In the genomic region with DNA sequence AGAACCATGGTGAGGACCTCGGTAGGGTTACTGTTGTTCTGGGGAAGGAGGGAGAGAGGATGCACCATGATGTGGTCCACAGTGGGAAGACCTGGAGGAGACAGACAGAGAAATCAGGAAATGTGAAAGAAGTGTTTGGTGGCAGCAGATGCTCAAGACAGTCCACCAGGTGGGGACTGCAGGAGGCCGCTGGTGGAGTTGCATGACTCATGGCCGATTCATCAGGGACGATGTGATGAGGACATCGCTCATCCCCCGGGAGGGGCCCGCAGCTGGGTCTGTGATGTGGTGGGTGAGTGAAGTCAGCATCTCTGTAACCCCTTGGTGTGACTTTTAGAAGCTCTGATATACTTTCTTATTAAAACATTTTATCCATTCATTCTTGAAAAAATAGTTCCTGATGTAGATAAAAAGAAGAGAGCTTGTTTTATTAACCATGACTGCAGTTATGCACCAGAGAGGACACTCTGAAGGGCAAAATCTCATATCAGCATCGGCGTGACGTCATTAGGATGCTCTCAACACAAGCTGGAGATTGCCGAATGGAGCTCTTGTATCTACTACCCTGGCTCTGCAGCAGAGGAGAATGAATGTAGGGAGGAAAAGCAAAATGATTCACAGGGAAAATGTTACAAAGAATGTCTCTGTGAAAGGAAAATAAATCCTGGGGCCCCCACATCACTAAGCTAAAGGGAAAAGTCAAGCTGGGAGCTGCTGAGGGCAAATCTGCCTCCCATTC, we compare ENCODE assay signal across 9 cellular contexts.
DNase-seq lines count a peak whose midpoint lies in the region; ATAC-seq and TF ChIP-seq lines count a peak whose summit lies in the region.
"Had no signal": no experiment of that assay in that cellular context is flagged by ENCODE, and none has a peak within 500 bp of the region (broad histone marks: within the 10 kb centered on the region; RNA-seq: fewer than 3 reads in every experiment).

No MANE protein-coding gene starts in this region.

- H3K9me3 Mint-ChIP-seq in activated CD8-positive, alpha-beta T cell treated with anti-CD3 and anti-CD28 coated beads for 36 hours, result peaks cover 3% of the 10 kb centered on the region
- H3K9me3 Mint-ChIP-seq in endothelial cell (ENCODE audit: unreplicated experiment), result no peaks in the 10 kb centered on the region
- H3K9me3 Mint-ChIP-seq: activated naive CD4-positive, alpha-beta T cell treated with anti-CD3 and anti-CD28 coated beads, Interleukin-2, amount 50 U/mL, for 24 hours had no signal

- intact Hi-C loops in left cardiac atrium (cut with DNase I), result no loop called here
- intact Hi-C loops in Right ventricle myocardium inferior (cut with DNase I), result no loop called here
- intact Hi-C loops in activated CD8-positive, alpha-beta T cell treated with anti-CD3 and anti-CD28 coated beads for 36 hours (cut with micrococcal nuclease), result no loop called here

- H3K36me3 Mint-ChIP-seq in activated CD8-positive, alpha-beta T cell treated with anti-CD3 and anti-CD28 coated beads for 36 hours (ENCODE audit: low read depth), result no peaks in the 10 kb centered on the region
- peaks cover 75% of the 10 kb centered on the region for H3K36me3 Mint-ChIP-seq in endothelial cell (ENCODE audit: low read depth, unreplicated experiment)

- H3K4me1 Mint-ChIP-seq in activated CD8-positive, alpha-beta T cell treated with anti-CD3 and anti-CD28 coated beads for 36 hours (ENCODE audit: low read depth), result peaks cover 13% of the 10 kb centered on the region
- H3K4me1 Mint-ChIP-seq in endothelial cell (ENCODE audit: unreplicated experiment), result no peaks in the 10 kb centered on the region

- no peaks in the 10 kb centered on the region for H3K27me3 Mint-ChIP-seq in activated CD8-positive, alpha-beta T cell treated with anti-CD3 and anti-CD28 coated beads for 36 hours
- peaks cover 2% of the 10 kb centered on the region for H3K27me3 Mint-ChIP-seq in endothelial cell (ENCODE audit: unreplicated experiment)
- H3K27me3 Mint-ChIP-seq: activated naive CD4-positive, alpha-beta T cell treated with anti-CD3 and anti-CD28 coated beads, Interleukin-2, amount 50 U/mL, for 24 hours had no signal

- DNase-seq in left cardiac atrium, result peak; percentile 42
- DNase-seq in Right ventricle myocardium inferior (ENCODE audit: missing footprints), result no peak
- DNase-seq in activated CD8-positive, alpha-beta T cell treated with anti-CD3 and anti-CD28 coated beads for 36 hours, result peak; percentile 83
- peak; percentile 67 for DNase-seq in iPS-NIHi7 (ENCODE audit: extremely low spot score)
- DNase-seq in stimulated activated CD8-positive, alpha-beta memory T cell treated with anti-CD3 and anti-CD28 coated beads, Interleukin-7, amount 100 ng/mL, for 48 hours (ENCODE audit: extremely low read depth in 1 of 2, low read depth in 1 of 2), result peak; percentile 46 to 74
- no peak for DNase-seq in endothelial cell (ENCODE audit: low spot score)
- no peak for DNase-seq in SIG-M5 treated with dmso at 0.1 percent for 504 hours (lab: John Stamatoyannopoulos, UW; ENCODE audit: unreplicated experiment)

- H3K4me3 Mint-ChIP-seq in activated CD8-positive, alpha-beta T cell treated with anti-CD3 and anti-CD28 coated beads for 36 hours, result no peak overlapping the region
- no peak overlapping the region for H3K4me3 Mint-ChIP-seq in endothelial cell (ENCODE audit: unreplicated experiment)
- H3K4me3 Mint-ChIP-seq: activated naive CD4-positive, alpha-beta T cell treated with anti-CD3 and anti-CD28 coated beads, Interleukin-2, amount 50 U/mL, for 24 hours had no signal

- peak; percentile 38 for TF ChIP-seq CTCF in activated CD8-positive, alpha-beta T cell treated with anti-CD3 and anti-CD28 coated beads for 36 hours (IDR thresholded peaks at IDR 0.05)
- no peak for TF ChIP-seq CTCF in endothelial cell (IDR thresholded peaks at IDR 0.05; ENCODE audit: unreplicated experiment)

- H3K27ac Mint-ChIP-seq in activated CD8-positive, alpha-beta T cell treated with anti-CD3 and anti-CD28 coated beads for 36 hours, result no peak overlapping the region
- no peak overlapping the region for H3K27ac Mint-ChIP-seq in endothelial cell (ENCODE audit: unreplicated experiment)
- H3K27ac Mint-ChIP-seq: activated naive CD4-positive, alpha-beta T cell treated with anti-CD3 and anti-CD28 coated beads, Interleukin-2, amount 50 U/mL, for 24 hours had no signal

- CTCF ChIA-PET in activated CD8-positive, alpha-beta T cell treated with anti-CD3 and anti-CD28 coated beads for 36 hours (lab: Charles Lee), result no interaction called here

- POLR2A ChIA-PET in activated CD8-positive, alpha-beta T cell treated with anti-CD3 and anti-CD28 coated beads for 36 hours (lab: Charles Lee), result no interaction called here

- ATAC-seq in left cardiac atrium (peak in 1 of 2 donors; percentile 78), Right ventricle myocardium inferior (no peak), GM18520 (IDR thresholded peaks at IDR 0.05; ENCODE audit: unreplicated experiment) (no peak)
- ATAC-seq in activated CD8-positive, alpha-beta T cell treated with anti-CD3 and anti-CD28 coated beads for 36 hours, result peak; percentile 95

Comparison
In these comparisons a context has a peak if more than half of its experiments do, and no peak if none do; other contexts are left out.
1. DNase-seq: peak in left cardiac atrium (single experiment), activated CD8-positive, alpha-beta T cell treated with anti-CD3 and anti-CD28 coated beads for 36 hours (single experiment), iPS-NIHi7 (single experiment) and stimulated activated CD8-positive, alpha-beta memory T cell treated with anti-CD3 and anti-CD28 coated beads, Interleukin-7, amount 100 ng/mL, for 48 hours (2 of 2); none in Right ventricle myocardium inferior (single experiment), endothelial cell (single experiment) and SIG-M5 treated with dmso at 0.1 percent for 504 hours (single experiment).